In the genomic region with DNA sequence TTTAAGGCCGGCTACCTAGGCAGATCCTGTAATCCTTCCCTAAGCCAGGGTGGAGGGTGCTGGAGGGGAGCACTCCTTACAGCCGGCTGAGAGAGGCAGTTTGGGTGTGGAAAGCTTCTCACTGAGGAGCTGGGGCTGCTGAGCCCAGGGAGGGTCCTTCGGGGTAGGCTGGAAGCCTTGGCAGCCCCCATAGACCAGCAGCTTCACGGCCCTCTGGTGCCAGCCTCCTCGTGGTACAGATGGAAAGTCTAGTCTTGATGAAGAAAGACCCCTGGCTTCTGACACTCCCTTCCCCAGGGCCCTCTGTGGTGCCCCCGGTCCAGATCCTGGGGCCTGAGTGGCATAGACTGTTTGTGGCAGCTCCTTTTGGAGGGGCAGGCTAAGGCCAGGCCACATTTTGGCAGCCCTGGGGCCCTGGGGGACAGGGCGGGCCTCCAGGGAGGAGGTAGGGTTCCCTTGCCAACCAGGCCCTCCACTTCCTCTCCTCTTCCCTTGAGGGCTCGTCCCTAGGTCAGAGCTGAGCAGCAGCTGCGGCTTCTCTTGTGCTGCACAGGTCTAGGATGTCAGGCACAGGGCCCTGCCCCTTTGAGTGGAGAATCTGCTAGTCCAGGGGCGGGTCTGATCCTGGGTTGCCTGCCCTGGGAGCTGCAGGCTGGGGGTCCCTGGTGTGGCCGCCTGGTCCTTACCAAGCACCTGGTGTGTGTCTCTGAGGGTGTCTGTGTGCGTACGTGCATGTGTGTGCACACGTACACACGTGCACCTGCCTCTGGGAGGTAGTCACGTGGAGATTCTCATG, we compare ENCODE assay signal across 1 cellular context.
TF ChIP-seq lines count a peak whose summit lies in the region.

No MANE protein-coding gene starts in this region.

TF ChIP-seq in H1, 55 proteins besides CTCF, POLR2A, EP300 and RAD21:
- TF ChIP-seq TAF7 (optimal IDR thresholded peaks at IDR 0.05; ENCODE audit: borderline replicate concordance, low read depth, low read length) = no peak
- no peak for TF ChIP-seq SRF (IDR thresholded peaks at IDR 0.05; ENCODE audit: low read depth, low read length)
- TF ChIP-seq PHF8 (conservative IDR thresholded peaks at IDR 0.05; ENCODE audit: low read depth, low read length) = no peak
- TF ChIP-seq CBX5 (IDR thresholded peaks at IDR 0.05; ENCODE audit: low read depth, low read length) = no peak
- TF ChIP-seq KDM4A (IDR thresholded peaks at IDR 0.05; ENCODE audit: low read depth, low read length, severe bottlenecking) = no peak
- TF ChIP-seq, protein P1, sequence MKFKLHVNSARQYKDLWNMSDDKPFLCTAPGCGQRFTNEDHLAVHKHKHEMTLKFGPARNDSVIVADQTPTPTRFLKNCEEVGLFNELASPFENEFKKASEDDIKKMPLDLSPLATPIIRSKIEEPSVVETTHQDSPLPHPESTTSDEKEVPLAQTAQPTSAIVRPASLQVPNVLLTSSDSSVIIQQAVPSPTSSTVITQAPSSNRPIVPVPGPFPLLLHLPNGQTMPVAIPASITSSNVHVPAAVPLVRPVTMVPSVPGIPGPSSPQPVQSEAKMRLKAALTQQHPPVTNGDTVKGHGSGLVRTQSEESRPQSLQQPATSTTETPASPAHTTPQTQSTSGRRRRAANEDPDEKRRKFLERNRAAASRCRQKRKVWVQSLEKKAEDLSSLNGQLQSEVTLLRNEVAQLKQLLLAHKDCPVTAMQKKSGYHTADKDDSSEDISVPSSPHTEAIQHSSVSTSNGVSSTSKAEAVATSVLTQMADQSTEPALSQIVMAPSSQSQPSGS (IDR thresholded peaks at IDR 0.05; ENCODE audit: low read length) = no peak
- TF ChIP-seq E2F6 (IDR thresholded peaks at IDR 0.05) = no peak
- TF ChIP-seq BCL11A (IDR thresholded peaks at IDR 0.05; ENCODE audit: low read depth in 2 of 2, low read length in 2 of 2) = no peak
- no peak for TF ChIP-seq POU5F1 (IDR thresholded peaks at IDR 0.05; ENCODE audit: low read depth, low read length)
- no peak for TF ChIP-seq SUZ12 (IDR thresholded peaks at IDR 0.05; ENCODE audit: low read length)
- TF ChIP-seq EZH2 (IDR thresholded peaks at IDR 0.05; ENCODE audit: low read depth, low read length, severe bottlenecking) = no peak
- no peak for TF ChIP-seq SAP30 (IDR thresholded peaks at IDR 0.05; ENCODE audit: insufficient read depth, insufficient replicate concordance, low read length)
